Comparison of ENCODE assay signal across 18 cellular contexts in genomic region chr6:149422581-149422980, GRCh38. TPM values are rescaled to one million over a fixed set of nuclear protein-coding genes. Genes with fewer than 3 reads are reported as not detected.
A peak's percentile ranks its signal among the peaks of the same experiment; 100 is the strongest.
DNase-seq lines count a peak whose midpoint lies in the region; ATAC-seq and TF ChIP-seq lines count a peak whose summit lies in the region.
"Had no signal": no experiment of that assay in that cellular context is flagged by ENCODE, and none has a peak within 500 bp of the region (broad histone marks: within the 10 kb centered on the region; RNA-seq: fewer than 3 reads in every experiment).

No MANE protein-coding gene starts in this region.

- no peaks in the 10 kb centered on the region for H3K27me3 ChIP-seq in layer of hippocampus (ENCODE audit: control insufficient read depth, insufficient read depth, low read length)
- H3K27me3 ChIP-seq: BLaER1 had no signal

- H3K4me1 Mint-ChIP-seq in activated T-cell treated with anti-CD3 and anti-CD28 coated beads, Interleukin-2, amount 50 U/mL, for 72 hours (ENCODE audit: low read depth) = peaks cover 22% of the 10 kb centered on the region
- H3K4me1 Mint-ChIP-seq in activated T-cell treated with anti-CD3 and anti-CD28 coated beads, Interleukin-2, amount 50 U/mL, for 24 hours (ENCODE audit: low read depth) = peaks cover 20% of the 10 kb centered on the region
- peaks cover 18% of the 10 kb centered on the region for H3K4me1 Mint-ChIP-seq in chondrocyte (ENCODE audit: low read depth)

- no peak for ATAC-seq in activated T-cell treated with anti-CD3 and anti-CD28 coated beads, Interleukin-2, amount 50 U/mL, for 72 hours (replicated peaks in 1 of 2)
- ATAC-seq: GM12878 had no signal

- no peaks in the 10 kb centered on the region for H3K27me3 Mint-ChIP-seq in activated T-cell treated with anti-CD3 and anti-CD28 coated beads, Interleukin-2, amount 50 U/mL, for 72 hours (ENCODE audit: low read depth)
- H3K27me3 Mint-ChIP-seq in activated T-cell treated with anti-CD3 and anti-CD28 coated beads, Interleukin-2, amount 50 U/mL, for 24 hours = no peaks in the 10 kb centered on the region
- H3K27me3 Mint-ChIP-seq in chondrocyte (ENCODE audit: low read depth) = no peaks in the 10 kb centered on the region
- H3K27me3 Mint-ChIP-seq: CD4-positive, alpha-beta memory T cell had no signal

- peak overlapping the region; percentile 32 for H3K27ac ChIP-seq in layer of hippocampus (ENCODE audit: low read depth, low read length)
- H3K27ac ChIP-seq: BLaER1 had no signal

- TF ChIP-seq CTCF in chondrocyte (IDR thresholded peaks at IDR 0.05) = no peak
- TF ChIP-seq CTCF in lower leg skin (IDR thresholded peaks at IDR 0.05) = no peak

- WGBS in lower leg skin, 2 donors = 92 to 96% methylated on average over 4 of the region's 4 CpGs

- intact Hi-C loops in lower leg skin (cut with DNase I; ENCODE audit: low total_unique reads) = no loop called here

- no peak for DNase-seq in activated T-cell treated with anti-CD3 and anti-CD28 coated beads, Interleukin-2, amount 50 U/mL, for 72 hours
- no peak for DNase-seq in activated T-cell treated with anti-CD3 and anti-CD28 coated beads, Interleukin-2, amount 50 U/mL, for 24 hours
- DNase-seq in chondrocyte (ENCODE audit: low spot score) (no peak), lower leg skin (ENCODE audit: low spot score in 2 of 2) (no peak), UCSD-AML1 (lab: John Stamatoyannopoulos, UW; ENCODE audit: unreplicated experiment) (no peak)
- DNase-seq in stimulated activated CD4-positive, alpha-beta T cell treated with anti-CD3 and anti-CD28 coated beads, Interleukin-2, amount 100 ng/mL, for 48 hours = no peak
- DNase-seq: 8988T; Calu3; CD4-positive, alpha-beta memory T cell; DMS53; DND-41; EL; H9 had no signal

- H3K9me3 Mint-ChIP-seq in activated T-cell treated with anti-CD3 and anti-CD28 coated beads, Interleukin-2, amount 50 U/mL, for 72 hours = no peaks in the 10 kb centered on the region
- H3K9me3 Mint-ChIP-seq in activated T-cell treated with anti-CD3 and anti-CD28 coated beads, Interleukin-2, amount 50 U/mL, for 24 hours = peaks cover 2% of the 10 kb centered on the region
- H3K9me3 Mint-ChIP-seq in chondrocyte (ENCODE audit: low read depth) = no peaks in the 10 kb centered on the region
- H3K9me3 Mint-ChIP-seq: CD14-positive monocyte, H9 had no signal

- TF ChIP-seq POLR2A in lower leg skin (IDR thresholded peaks at IDR 0.05) = no peak

- peak overlapping the region; percentile 72 for H3K27ac Mint-ChIP-seq in activated T-cell treated with anti-CD3 and anti-CD28 coated beads, Interleukin-2, amount 50 U/mL, for 72 hours
- no peak overlapping the region for H3K27ac Mint-ChIP-seq in activated T-cell treated with anti-CD3 and anti-CD28 coated beads, Interleukin-2, amount 50 U/mL, for 24 hours
- H3K27ac Mint-ChIP-seq in chondrocyte (ENCODE audit: unreplicated experiment) = peak overlapping the region; percentile 75
- H3K27ac Mint-ChIP-seq: H9 had no signal

- no peak overlapping the region for H3K4me3 Mint-ChIP-seq in activated T-cell treated with anti-CD3 and anti-CD28 coated beads, Interleukin-2, amount 50 U/mL, for 72 hours
- no peak overlapping the region for H3K4me3 Mint-ChIP-seq in activated T-cell treated with anti-CD3 and anti-CD28 coated beads, Interleukin-2, amount 50 U/mL, for 24 hours
- H3K4me3 Mint-ChIP-seq in chondrocyte (ENCODE audit: unreplicated experiment) = no peak overlapping the region
- H3K4me3 Mint-ChIP-seq: CD14-positive monocyte; CD4-positive, alpha-beta memory T cell; H9 had no signal

- no peak overlapping the region for H3K4me3 ChIP-seq in lower leg skin (ENCODE audit: low read depth, poor library complexity, severe bottlenecking)
- H3K4me3 ChIP-seq: BLaER1, GM12878 had no signal

- H3K36me3 Mint-ChIP-seq in activated T-cell treated with anti-CD3 and anti-CD28 coated beads, Interleukin-2, amount 50 U/mL, for 72 hours (ENCODE audit: insufficient read depth in 2 of 2) = no peaks in the 10 kb centered on the region
- no peaks in the 10 kb centered on the region for H3K36me3 Mint-ChIP-seq in activated T-cell treated with anti-CD3 and anti-CD28 coated beads, Interleukin-2, amount 50 U/mL, for 24 hours (ENCODE audit: low read depth)
- no peaks in the 10 kb centered on the region for H3K36me3 Mint-ChIP-seq in chondrocyte (ENCODE audit: low read depth)
- H3K36me3 Mint-ChIP-seq: CD14-positive monocyte; CD4-positive, alpha-beta memory T cell had no signal

RNA-seq across cellular contexts. Expression of gene SUMO4, which starts 22.5 kb away (rescaled TPM):
- 1 to 10 TPM; 5.4 to 7.2 TPM for total RNA-seq in activated T-cell treated with anti-CD3 and anti-CD28 coated beads, Interleukin-2, amount 50 U/mL, for 72 hours
- total RNA-seq in chondrocyte = 1.1 to 2.8 TPM (median 1.5 TPM) in 3 replicates
- 1 to 10 TPM in 1 of 4 donors, under 1 TPM in 3; 0.25 to 1.8 (median 0.58) TPM for total RNA-seq in lower leg skin
- total RNA-seq: G401 had no signal
